In the genomic region with DNA sequence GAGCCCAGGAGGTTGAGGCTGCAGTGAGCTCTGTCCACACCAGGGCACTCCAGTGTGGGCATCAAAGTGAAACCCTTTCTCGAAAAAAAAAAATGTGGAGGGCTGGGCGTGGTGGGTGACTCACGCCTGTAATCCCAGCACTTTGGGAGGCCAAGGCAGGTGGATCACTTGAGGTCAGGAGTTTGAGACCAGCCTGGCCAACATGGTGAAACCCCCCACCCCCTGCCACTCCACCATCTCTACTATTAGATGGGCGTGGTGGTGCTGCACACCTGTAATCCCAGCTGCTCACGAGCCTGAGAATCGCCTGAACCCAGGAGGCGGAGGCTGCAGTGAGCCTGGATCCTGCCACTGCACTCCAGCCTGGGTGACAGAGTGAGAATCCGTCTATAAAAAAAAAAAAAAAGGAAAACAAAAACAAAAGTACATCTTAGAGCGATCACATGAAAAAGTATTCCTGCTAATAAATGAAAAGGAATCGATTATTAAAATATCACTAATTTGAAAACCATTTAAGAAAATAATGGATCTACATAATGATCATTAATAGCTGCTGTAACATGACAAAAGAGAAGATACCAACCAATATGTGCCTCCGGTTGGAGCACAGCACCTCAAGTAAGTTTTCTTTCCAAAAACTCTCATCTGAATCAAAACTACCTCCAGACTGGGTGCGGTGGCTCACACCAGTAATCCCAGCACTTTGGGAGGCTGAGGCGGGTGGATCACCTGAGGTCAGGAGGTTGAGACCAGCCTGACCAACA, we compare ENCODE assay signal across 10 cellular contexts. TPM values are rescaled to one million over a fixed set of nuclear protein-coding genes. Genes with fewer than 3 reads are reported as not detected.
DNase-seq lines count a peak whose midpoint lies in the region; ATAC-seq and TF ChIP-seq lines count a peak whose summit lies in the region.
"Had no signal": no experiment of that assay in that cellular context is flagged by ENCODE, and none has a peak within 500 bp of the region (broad histone marks: within the 10 kb centered on the region; RNA-seq: fewer than 3 reads in every experiment).

No MANE protein-coding gene starts in this region.

- H3K4me3 ChIP-seq in mucosa of rectum (ENCODE audit: low read length in 2 of 2) (peak overlapping the region in 1 of 2 donors; percentile 48), H7 (ENCODE audit: insufficient read depth, low read depth, low read length) (no peak overlapping the region)
- H3K4me3 ChIP-seq: lung had no signal

- no peak overlapping the region for H3K9ac ChIP-seq in mucosa of rectum (ENCODE audit: low read depth in 1 of 2, low read length in 2 of 2)

- no peaks in the 10 kb centered on the region for H3K27me3 ChIP-seq in mucosa of rectum (ENCODE audit: control insufficient read depth in 2 of 2, insufficient read depth in 2 of 2, low read length in 2 of 2)
- no peaks in the 10 kb centered on the region for H3K27me3 ChIP-seq in H7 (ENCODE audit: control insufficient read depth, insufficient read depth, low read length)

- H3K36me3 Mint-ChIP-seq in CD14-positive monocyte (peaks cover 21 to 35% of the 10 kb centered on the region in 2 donors), HFFc6 (ENCODE audit: low read depth) (peaks cover 20% of the 10 kb centered on the region)
- peaks cover 49% of the 10 kb centered on the region for H3K36me3 Mint-ChIP-seq in activated T-helper 1 cell treated with anti-CD3 and anti-CD28 coated beads, Interleukin-12 subunit alpha, Interleukin-12 subunit beta, Interleukin-2, Interleukin-4 antibody, amounts not matched to agents 30 ng/mL and 10 ng/mL and 1 ng/mL, durations not matched to agents 14 hours and 24 hours and 36 hours (ENCODE audit: low read depth)

- ATAC-seq in left colon: no peak

- H3K36me3 ChIP-seq in mucosa of rectum (ENCODE audit: control insufficient read depth in 2 of 2, insufficient read depth in 2 of 2, low read length in 2 of 2): peaks cover 0 to 10% of the 10 kb centered on the region in 2 donors
- no peaks in the 10 kb centered on the region for H3K36me3 ChIP-seq in H7 (replicated peaks; ENCODE audit: control insufficient read depth, insufficient read depth, low read length)

- no peak for TF ChIP-seq CTCF in CD14-positive monocyte (IDR thresholded peaks at IDR 0.05)
- TF ChIP-seq CTCF in HFFc6 (IDR thresholded peaks at IDR 0.05): no peak

- DNase-seq in CD14-positive monocyte (ENCODE audit: low spot score): no peak
- no peak for DNase-seq in HFFc6
- no peak for DNase-seq in activated T-helper 1 cell treated with anti-CD3 and anti-CD28 coated beads, Interleukin-12 subunit alpha, Interleukin-12 subunit beta, Interleukin-2, Interleukin-4 antibody, amounts not matched to agents 30 ng/mL and 10 ng/mL and 1 ng/mL, durations not matched to agents 14 hours and 24 hours and 36 hours (ENCODE audit: low spot score)
- no peak for DNase-seq in SHP77 (lab: John Stamatoyannopoulos, UW)
- no peak for DNase-seq in H7
- no peak for DNase-seq in NCI-H345 (lab: John Stamatoyannopoulos, UW)
- no peak for DNase-seq in left colon

- intact Hi-C loops in CD14-positive monocyte (cut with micrococcal nuclease): no loop called here
- intact Hi-C loops in activated T-helper 1 cell treated with anti-CD3 and anti-CD28 coated beads, Interleukin-12 subunit alpha, Interleukin-12 subunit beta, Interleukin-2, Interleukin-4 antibody, amounts not matched to agents 30 ng/mL and 10 ng/mL and 1 ng/mL, durations not matched to agents 14 hours and 24 hours and 36 hours (cut with micrococcal nuclease): no loop called here
- intact Hi-C loops in left colon (cut with DNase I, micrococcal nuclease): no loop called here

- peaks cover 67% of the 10 kb centered on the region for H3K4me1 Mint-ChIP-seq in CD14-positive monocyte
- H3K4me1 Mint-ChIP-seq in HFFc6 (ENCODE audit: low read depth): peaks cover 69% of the 10 kb centered on the region
- peaks cover 58% of the 10 kb centered on the region for H3K4me1 Mint-ChIP-seq in activated T-helper 1 cell treated with anti-CD3 and anti-CD28 coated beads, Interleukin-12 subunit alpha, Interleukin-12 subunit beta, Interleukin-2, Interleukin-4 antibody, amounts not matched to agents 30 ng/mL and 10 ng/mL and 1 ng/mL, durations not matched to agents 14 hours and 24 hours and 36 hours (ENCODE audit: low read depth)

- peaks cover 0 to 2% (median 0%) of the 10 kb centered on the region in 7 donors for H3K9me3 Mint-ChIP-seq in CD14-positive monocyte
- H3K9me3 Mint-ChIP-seq in HFFc6: no peaks in the 10 kb centered on the region; the same call in 1 of the 2 replicates
- no peaks in the 10 kb centered on the region for H3K9me3 Mint-ChIP-seq in activated T-helper 1 cell treated with anti-CD3 and anti-CD28 coated beads, Interleukin-12 subunit alpha, Interleukin-12 subunit beta, Interleukin-2, Interleukin-4 antibody, amounts not matched to agents 30 ng/mL and 10 ng/mL and 1 ng/mL, durations not matched to agents 14 hours and 24 hours and 36 hours

- H3K27ac Mint-ChIP-seq in CD14-positive monocyte (peak overlapping the region; percentile 55 to 94 (median 76)), HFFc6 (peak overlapping the region; percentile 64)
- peak overlapping the region; percentile 84 for H3K27ac Mint-ChIP-seq in activated T-helper 1 cell treated with anti-CD3 and anti-CD28 coated beads, Interleukin-12 subunit alpha, Interleukin-12 subunit beta, Interleukin-2, Interleukin-4 antibody, amounts not matched to agents 30 ng/mL and 10 ng/mL and 1 ng/mL, durations not matched to agents 14 hours and 24 hours and 36 hours

- peaks cover 36 to 49% of the 10 kb centered on the region in 2 donors for H3K4me1 ChIP-seq in mucosa of rectum (ENCODE audit: control insufficient read depth in 2 of 2, insufficient read depth in 2 of 2, low read length in 2 of 2)

- H3K9me3 ChIP-seq in mucosa of rectum (ENCODE audit: control insufficient read depth in 2 of 2, low read length in 2 of 2): no peaks in the 10 kb centered on the region

- H3K27ac ChIP-seq in mucosa of rectum (ENCODE audit: low read depth in 2 of 2, low read length in 2 of 2): peak overlapping the region; percentile 3 to 32

- H3K27me3 Mint-ChIP-seq in CD14-positive monocyte (ENCODE audit: low read depth in 3 of 3) (no peaks in the 10 kb centered on the region), HFFc6 (ENCODE audit: insufficient read depth) (peaks cover 9% of the 10 kb centered on the region)
- no peaks in the 10 kb centered on the region for H3K27me3 Mint-ChIP-seq in activated T-helper 1 cell treated with anti-CD3 and anti-CD28 coated beads, Interleukin-12 subunit alpha, Interleukin-12 subunit beta, Interleukin-2, Interleukin-4 antibody, amounts not matched to agents 30 ng/mL and 10 ng/mL and 1 ng/mL, durations not matched to agents 14 hours and 24 hours and 36 hours (ENCODE audit: insufficient read depth)

- H3K4me3 Mint-ChIP-seq in CD14-positive monocyte (peak overlapping the region in 1 of 2 donors; percentile 79), HFFc6 (peak overlapping the region; percentile 70)
- peak overlapping the region; percentile 99 for H3K4me3 Mint-ChIP-seq in activated T-helper 1 cell treated with anti-CD3 and anti-CD28 coated beads, Interleukin-12 subunit alpha, Interleukin-12 subunit beta, Interleukin-2, Interleukin-4 antibody, amounts not matched to agents 30 ng/mL and 10 ng/mL and 1 ng/mL, durations not matched to agents 14 hours and 24 hours and 36 hours

RNA-seq across cellular contexts. Expression of gene HNRNPF, which starts 4.9 kb away (rescaled TPM):
- 100 to 1,000 TPM; 188 to 189 TPM for polyA plus RNA-seq in CD14-positive monocyte
- total RNA-seq in HFFc6 (2021; fragmentation: NEBNext Ultra II Directional; extraction: Animal tissue kit (Norgen Biotek cat#: 25700)): 100 to 1,000 TPM; 133 to 164 (median 159) TPM
- total RNA-seq in activated T-helper 1 cell treated with anti-CD3 and anti-CD28 coated beads, Interleukin-12 subunit alpha, Interleukin-12 subunit beta, Interleukin-2, Interleukin-4 antibody, amounts not matched to agents 30 ng/mL and 10 ng/mL and 1 ng/mL, durations not matched to agents 14 hours and 24 hours and 36 hours: 499 and 501 TPM in 2 replicates
- total RNA-seq in H7 (2014; rRNA removed; shearing (Covaris generic)): 328 and 342 TPM in 2 replicates
- 100 to 1,000 TPM; 214 to 257 TPM for total RNA-seq in left colon

RNA-seq across cellular contexts. Expression of gene FXYD4, which starts 32.7 kb away (rescaled TPM):
- polyA plus RNA-seq in CD14-positive monocyte: not detected
- not detected for total RNA-seq in HFFc6 (2021; fragmentation: NEBNext Ultra II Directional; extraction: Animal tissue kit (Norgen Biotek cat#: 25700))
- total RNA-seq in activated T-helper 1 cell treated with anti-CD3 and anti-CD28 coated beads, Interleukin-12 subunit alpha, Interleukin-12 subunit beta, Interleukin-2, Interleukin-4 antibody, amounts not matched to agents 30 ng/mL and 10 ng/mL and 1 ng/mL, durations not matched to agents 14 hours and 24 hours and 36 hours: 0.44 TPM in 1 of 2 replicates, not detected in the other
- not detected in 2 replicates for total RNA-seq in H7 (2014; rRNA removed; shearing (Covaris generic))
- total RNA-seq in left colon: not detected
- total RNA-seq: epithelial cell of proximal tubule had no signal

RNA-seq across cellular contexts. Expression of gene ZNF487, which starts 32.8 kb away (rescaled TPM):
- polyA plus RNA-seq in CD14-positive monocyte: 10 to 100 TPM in 1 of 2 donors, 1 to 10 TPM in 1; 8.6 to 15.6 TPM
- 1 to 10 TPM; 1.6 to 4.2 (median 2.5) TPM for total RNA-seq in HFFc6 (2021; fragmentation: NEBNext Ultra II Directional; extraction: Animal tissue kit (Norgen Biotek cat#: 25700))
- 1.8 and 2.0 TPM in 2 replicates for total RNA-seq in activated T-helper 1 cell treated with anti-CD3 and anti-CD28 coated beads, Interleukin-12 subunit alpha, Interleukin-12 subunit beta, Interleukin-2, Interleukin-4 antibody, amounts not matched to agents 30 ng/mL and 10 ng/mL and 1 ng/mL, durations not matched to agents 14 hours and 24 hours and 36 hours
- total RNA-seq in H7 (2014; rRNA removed; shearing (Covaris generic)): 2.7 and 4.9 TPM in 2 replicates
- 1 to 10 TPM; 5.2 to 5.9 TPM for total RNA-seq in left colon
